In genomic region chr21:46379105-46379504, GRCh38 we compare ENCODE assay signal across 16 cellular contexts. TPM values are rescaled to one million over a fixed set of nuclear protein-coding genes. Genes with fewer than 3 reads are reported as not detected.
DNase-seq lines count a peak whose midpoint lies in the region; ATAC-seq and TF ChIP-seq lines count a peak whose summit lies in the region.
"Had no signal": no experiment of that assay in that cellular context is flagged by ENCODE, and none has a peak within 500 bp of the region (broad histone marks: within the 10 kb centered on the region; RNA-seq: fewer than 3 reads in every experiment).

No MANE protein-coding gene starts in this region.

- H3K9me2 ChIP-seq in GM23338 (ENCODE audit: insufficient read depth): no peaks in the 10 kb centered on the region

- H3K9me3 ChIP-seq in endodermal cell (ENCODE audit: control insufficient read depth, low read length) (no peaks in the 10 kb centered on the region), neuronal stem cell (replicated peaks in 1 of 2; ENCODE audit: control insufficient read depth in 2 of 2, insufficient read depth in 1 of 2, low read depth in 1 of 2, low read length in 2 of 2) (peaks cover 8 to 32% of the 10 kb centered on the region in 2 donors), gastroesophageal sphincter (no peaks in the 10 kb centered on the region), osteoblast (ENCODE audit: low read depth, low read length) (no peaks in the 10 kb centered on the region)
- H3K9me3 ChIP-seq: HAP-1 had no signal

- H3K14ac ChIP-seq in neuronal stem cell (ENCODE audit: low read length): peak overlapping the region; percentile 49

- H2AK5ac ChIP-seq in neuronal stem cell (ENCODE audit: low read depth, low read length): no peak overlapping the region

- H3K4me3 ChIP-seq in GM23338: no peak overlapping the region
- H3K4me3 ChIP-seq in endodermal cell (ENCODE audit: low read length): no peak overlapping the region
- H3K4me3 ChIP-seq in neuronal stem cell (ENCODE audit: low read length in 2 of 2): no peak overlapping the region
- H3K4me3 ChIP-seq in gastroesophageal sphincter: no peak overlapping the region
- H3K4me3 ChIP-seq in osteoblast (ENCODE audit: insufficient read depth, low read length): no peak overlapping the region
- H3K4me3 ChIP-seq: HAP-1 had no signal

- TF ChIP-seq CTCF in C4-2B (conservative IDR thresholded peaks at IDR 0.05): no peak
- TF ChIP-seq CTCF in GM23338 (conservative IDR thresholded peaks at IDR 0.05; ENCODE audit: low read depth in 2 of 2): no peak
- no peak for TF ChIP-seq CTCF in endodermal cell (conservative IDR thresholded peaks at IDR 0.05)
- no peak for TF ChIP-seq CTCF in gastroesophageal sphincter (IDR thresholded peaks at IDR 0.05)
- TF ChIP-seq CTCF in osteoblast (IDR thresholded peaks at IDR 0.05; ENCODE audit: extremely low read depth, low read depth, low read length): no peak

- peaks cover 31% of the 10 kb centered on the region for H3K36me3 Mint-ChIP-seq in GM23338 (ENCODE audit: low read depth)
- peaks cover 44% of the 10 kb centered on the region for H3K36me3 Mint-ChIP-seq in endodermal cell (ENCODE audit: low read depth)

- peak overlapping the region; percentile 40 for H3K18ac ChIP-seq in neuronal stem cell (ENCODE audit: low read length)

- no peak overlapping the region for H4K8ac ChIP-seq in neuronal stem cell (ENCODE audit: low read depth, low read length)

- H4K91ac ChIP-seq in neuronal stem cell (ENCODE audit: low read depth, low read length, poor library complexity): no peak overlapping the region

- H3K4me1 ChIP-seq in GM23338 (ENCODE audit: insufficient read depth) (peaks cover 13% of the 10 kb centered on the region; the same call in 1 of the 2 replicates), endodermal cell (ENCODE audit: control insufficient read depth, insufficient read depth, low read length) (no peaks in the 10 kb centered on the region), neuronal stem cell (ENCODE audit: control insufficient read depth in 2 of 2, insufficient read depth in 1 of 2, low read depth in 1 of 2, low read length in 2 of 2) (no peaks in the 10 kb centered on the region), gastroesophageal sphincter (no peaks in the 10 kb centered on the region), osteoblast (ENCODE audit: insufficient read depth, low read length) (no peaks in the 10 kb centered on the region)

- TF ChIP-seq POLR2A in gastroesophageal sphincter (IDR thresholded peaks at IDR 0.05): no peak

- H3F3A ChIP-seq in GM23338 (replicated peaks; ENCODE audit: low read depth): peaks cover 16% of the 10 kb centered on the region

- H3K4me3 Mint-ChIP-seq in GM23338 (no peak overlapping the region), endodermal cell (no peak overlapping the region)
- H3K4me3 Mint-ChIP-seq: CD8-positive, alpha-beta T cell had no signal

- H3K79me2 ChIP-seq in GM23338 (replicated peaks; ENCODE audit: insufficient read depth) (peaks cover 75% of the 10 kb centered on the region), osteoblast (ENCODE audit: insufficient read depth, low read length) (peaks cover 66% of the 10 kb centered on the region)

- H3K4me2 ChIP-seq in GM23338 (no peak overlapping the region), neuronal stem cell (ENCODE audit: insufficient read depth, low read length, poor library complexity, severe bottlenecking) (no peak overlapping the region), osteoblast (ENCODE audit: insufficient read depth, low read length) (no peak overlapping the region)

- H4K20me1 ChIP-seq in GM23338 (replicated peaks; ENCODE audit: insufficient read depth): peaks cover 5% of the 10 kb centered on the region; the same call in 1 of the 2 replicates
- H4K20me1 ChIP-seq in osteoblast (ENCODE audit: insufficient read depth, low read length): peaks cover 4% of the 10 kb centered on the region

- H3K27me3 ChIP-seq in GM23338 (ENCODE audit: insufficient read depth): no peaks in the 10 kb centered on the region
- H3K27me3 ChIP-seq in endodermal cell (ENCODE audit: control insufficient read depth, insufficient read depth, low read length, poor library complexity, severe bottlenecking): no peaks in the 10 kb centered on the region
- no peaks in the 10 kb centered on the region for H3K27me3 ChIP-seq in neuronal stem cell (ENCODE audit: control insufficient read depth in 3 of 3, insufficient read depth in 3 of 3, low read depth in 1 of 3, low read length in 3 of 3)
- no peaks in the 10 kb centered on the region for H3K27me3 ChIP-seq in gastroesophageal sphincter
- no peaks in the 10 kb centered on the region for H3K27me3 ChIP-seq in osteoblast (ENCODE audit: insufficient read depth, low read length)

- H3K4ac ChIP-seq in neuronal stem cell (ENCODE audit: low read length): no peak overlapping the region

- H3K27me3 Mint-ChIP-seq in GM23338 (ENCODE audit: insufficient read depth, low read depth, poor library complexity): peaks cover 20% of the 10 kb centered on the region
- H3K27me3 Mint-ChIP-seq in endodermal cell (ENCODE audit: insufficient read depth): no peaks in the 10 kb centered on the region

- H3K9me3 Mint-ChIP-seq in GM23338 (peaks cover 27% of the 10 kb centered on the region), endodermal cell (peaks cover 27% of the 10 kb centered on the region)
- H3K9me3 Mint-ChIP-seq: CD8-positive, alpha-beta T cell had no signal

- H2AFZ ChIP-seq in GM23338: no peak overlapping the region
- H2AFZ ChIP-seq in neuronal stem cell (ENCODE audit: low read length): no peak overlapping the region
- H2AFZ ChIP-seq in osteoblast (ENCODE audit: low read length): no peak overlapping the region

- H2BK15ac ChIP-seq in neuronal stem cell (ENCODE audit: low read length): no peak overlapping the region

- no peaks in the 10 kb centered on the region for H3K36me3 ChIP-seq in GM23338 (ENCODE audit: insufficient read depth)
- H3K36me3 ChIP-seq in endodermal cell (ENCODE audit: control insufficient read depth, insufficient read depth, low read length): peaks cover 22% of the 10 kb centered on the region
- peaks cover 21 to 61% of the 10 kb centered on the region in 2 donors for H3K36me3 ChIP-seq in neuronal stem cell (replicated peaks in 1 of 2; ENCODE audit: control insufficient read depth in 2 of 2, insufficient read depth in 2 of 2, low read length in 2 of 2)
- peaks cover 0 to 49% of the 10 kb centered on the region in 2 donors for H3K36me3 ChIP-seq in gastroesophageal sphincter
- peaks cover 5% of the 10 kb centered on the region for H3K36me3 ChIP-seq in osteoblast (ENCODE audit: insufficient read depth, low read length)

- H2BK5ac ChIP-seq in neuronal stem cell (ENCODE audit: low read length): no peak overlapping the region

- H3K9ac ChIP-seq in endodermal cell (ENCODE audit: extremely low read depth, low read length, poor library complexity, severe bottlenecking) (no peak overlapping the region), neuronal stem cell (ENCODE audit: low read depth, low read length, poor library complexity) (no peak overlapping the region)

- peaks cover 23% of the 10 kb centered on the region for H3K4me1 Mint-ChIP-seq in GM23338
- H3K4me1 Mint-ChIP-seq in endodermal cell: no peaks in the 10 kb centered on the region

- DNase-seq in GM23338 (ENCODE audit: low spot score) (no peak), endodermal cell (no peak), neuronal stem cell (ENCODE audit: low spot score) (no peak), osteoblast (ENCODE audit: insufficient read length, low spot score, missing footprints) (no peak), DMS 273 (lab: John Stamatoyannopoulos, UW; ENCODE audit: unreplicated experiment) (no peak)
- DNase-seq: ACHN; C1 segment of cervical spinal cord; CD8-positive, alpha-beta T cell; DMS153; DMS79 treated with DMSO at 0.1 percent for 48 hours; EL; GOT3 had no signal

- 92 to 95% methylated on average over 19 of the region's 19 CpGs for WGBS in endodermal cell (ENCODE audit: insufficient coverage in 1 of 2, insufficient read length in 1 of 2), 2 experiments
- WGBS in neuronal stem cell (ENCODE audit: extremely low coverage in 2 of 2, insufficient read length in 2 of 2, insufficient replicate concordance in 1 of 2), 2 donors: no CpG with 5 or more reads among the region's 19 CpGs
- WGBS in gastroesophageal sphincter (ENCODE audit: low coverage in 1 of 2), 2 donors: 92 to 95% methylated on average over 2 to 8 of the region's 19 CpGs

- H2BK12ac ChIP-seq in neuronal stem cell (ENCODE audit: low read length): no peak overlapping the region

- H3K23ac ChIP-seq in neuronal stem cell (ENCODE audit: low read depth, low read length, poor library complexity): peak overlapping the region; percentile 68

- no peak overlapping the region for H3K27ac Mint-ChIP-seq in GM23338
- H3K27ac Mint-ChIP-seq in endodermal cell: peak overlapping the region; percentile 11
- H3K27ac Mint-ChIP-seq: CD8-positive, alpha-beta T cell had no signal

- H3K27ac ChIP-seq in C4-2B: peak overlapping the region; percentile 42
- 0 out of 2 replicates have a peak overlapping the region, but pooled peaks have one; percentile 65 for H3K27ac ChIP-seq in GM23338 (ENCODE audit: low read depth)
- no peak overlapping the region for H3K27ac ChIP-seq in endodermal cell (ENCODE audit: low read depth, low read length)
- H3K27ac ChIP-seq in neuronal stem cell (replicated peaks; ENCODE audit: low read length): no peak overlapping the region
- no peak overlapping the region for H3K27ac ChIP-seq in gastroesophageal sphincter
- no peak overlapping the region for H3K27ac ChIP-seq in osteoblast (ENCODE audit: low read depth, low read length)

- ATAC-seq in GM23338 (no peak), GM21515 (IDR thresholded peaks at IDR 0.05; ENCODE audit: unreplicated experiment) (no peak), gastroesophageal sphincter (no peak)
- ATAC-seq: CD8-positive, alpha-beta T cell had no signal

- peaks cover 19% of the 10 kb centered on the region for H3K79me1 ChIP-seq in neuronal stem cell (ENCODE audit: low read depth, low read length)

- H2BK120ac ChIP-seq in neuronal stem cell (ENCODE audit: low read depth, low read length): no peak overlapping the region

- TF ChIP-seq EP300 in gastroesophageal sphincter (IDR thresholded peaks at IDR 0.05): no peak

RNA-seq across cellular contexts. Expression of gene PCNT, which starts 55.1 kb away (rescaled TPM):
- 38.4 and 39.6 TPM in 2 replicates for total RNA-seq in GM23338 (2014; rRNA removed; shearing (Covaris generic))
- 39.6 and 46.1 TPM in 2 replicates for polyA plus RNA-seq in GM23338 (2016; fragmentation: Nextera tagmentation; extraction: Ambion mirVana)
- 10 to 100 TPM; 40.1 to 40.7 TPM for total RNA-seq in endodermal cell
- polyA plus RNA-seq in endodermal cell (2013, experiment 1 of 2): 32.9 TPM
- 28.4 TPM for polyA plus RNA-seq in endodermal cell (2013, experiment 2 of 2)
- polyA plus RNA-seq in neuronal stem cell (2013, experiment 1 of 2): 11.1 TPM
- polyA plus RNA-seq in neuronal stem cell (2013, experiment 2 of 2): 10.6 TPM
- 10 to 100 TPM; 24.3 to 31.1 (median 27.3) TPM for total RNA-seq in gastroesophageal sphincter
- total RNA-seq in osteoblast: 19.2 and 23.0 TPM in 2 replicates

RNA-seq across cellular contexts. Expression of gene C21orf58, which starts 55.4 kb away (rescaled TPM):
- total RNA-seq in GM23338 (2014; rRNA removed; shearing (Covaris generic)): 14.9 and 17.7 TPM in 2 replicates
- polyA plus RNA-seq in GM23338 (2016; fragmentation: Nextera tagmentation; extraction: Ambion mirVana): 22.4 and 23.9 TPM in 2 replicates
- total RNA-seq in endodermal cell: 10 to 100 TPM; 19.6 to 37.4 TPM
- polyA plus RNA-seq in endodermal cell (2013, experiment 1 of 2): 24.1 TPM
- 26.2 TPM for polyA plus RNA-seq in endodermal cell (2013, experiment 2 of 2)
- 29.5 TPM for polyA plus RNA-seq in neuronal stem cell (2013, experiment 1 of 2)
- polyA plus RNA-seq in neuronal stem cell (2013, experiment 2 of 2): 29.2 TPM
- 1 to 10 TPM in 2 of 4 donors, under 1 TPM in 2; 0.13 to 2.8 (median 1.2) TPM for total RNA-seq in gastroesophageal sphincter
- 2.2 and 3.2 TPM in 2 replicates for total RNA-seq in osteoblast

Comparison
In these comparisons a context has a peak if more than half of its experiments do, and no peak if none do; other contexts are left out.
1. H3K27ac ChIP-seq: peak in C4-2B (single experiment) and GM23338 (single experiment); none in endodermal cell (single experiment), neuronal stem cell (single experiment), gastroesophageal sphincter (0 of 4) and osteoblast (single experiment).